In genomic region chr6:25337431-25337830, GRCh38 we compare ENCODE assay signal across 30 cellular contexts.
"Had no signal": no experiment of that assay in that cellular context is flagged by ENCODE, and none has a peak within 500 bp of the region (broad histone marks: within the 10 kb centered on the region; RNA-seq: fewer than 3 reads in every experiment).

No MANE protein-coding gene starts in this region.

- FAIRE-seq: bronchial epithelial cell had no signal

- H3K27me3 Mint-ChIP-seq: activated CD4-positive, alpha-beta T cell treated with anti-CD3 and anti-CD28 coated beads, Interleukin-2, amount 10 ng/mL, durations not matched to agents 7 days and 5 days; activated CD8-positive, alpha-beta T cell treated with anti-CD3 and anti-CD28 coated beads for 36 hours; central memory CD8-positive, alpha-beta T cell; naive thymus-derived CD8-positive, alpha-beta T cell had no signal

- DNase-seq: activated CD4-positive, alpha-beta T cell treated with anti-CD3 and anti-CD28 coated beads, Interleukin-2, amount 10 ng/mL, durations not matched to agents 7 days and 5 days; activated CD4-positive, CD25-positive, alpha-beta regulatory T cell treated with anti-CD3 and anti-CD28 coated beads, Interleukin-2, amount 50 U/mL, for 72 hours; activated CD8-positive, alpha-beta T cell treated with anti-CD3 and anti-CD28 coated beads for 36 hours; activated naive CD4-positive, alpha-beta T cell; activated T-cell treated with anti-CD3 and anti-CD28 coated beads for 4 hours; activated T-cell treated with anti-CD3 and anti-CD28 coated beads, Interleukin-2, amount 50 U/mL, for 72 hours; effector CD8-positive, alpha-beta T cell; erythroblast; gastrocnemius medialis; glutamatergic neuron; islet precursor cell; left ventricle myocardium superior; mammary epithelial cell; naive thymus-derived CD8-positive, alpha-beta T cell; occipital lobe; stimulated activated CD4-positive, alpha-beta T cell treated with anti-CD3 and anti-CD28 coated beads, Interleukin-15, amount 100 ng/mL, for 24 hours; stimulated activated CD4-positive, alpha-beta T cell treated with anti-CD3 and anti-CD28 coated beads, Interleukin-2, amount 100 ng/mL, for 24 hours; stimulated activated naive B cell treated with anti-CD40 and anti-IgM and Interleukin-4, amounts not matched to agents 10 μg/mL and 1 μg/mL and 100 μg/mL, for 72 hours; T-helper 17 cell; T1000; tibial artery; WERI-Rb-1 had no signal

- H3K36me3 Mint-ChIP-seq: activated naive CD4-positive, alpha-beta T cell treated with anti-CD3 and anti-CD28 coated beads, Interleukin-2, amount 50 U/mL, for 72 hours; mesothelial cell of epicardium; naive thymus-derived CD8-positive, alpha-beta T cell; neural progenitor cell; stimulated activated naive B cell treated with anti-CD40 and anti-IgM and Interleukin-4, amounts not matched to agents 10 μg/mL and 1 μg/mL and 100 μg/mL, for 72 hours had no signal

- H3K27ac Mint-ChIP-seq: activated CD4-positive, alpha-beta T cell treated with anti-CD3 and anti-CD28 coated beads, Interleukin-2, amount 10 ng/mL, durations not matched to agents 7 days and 5 days; activated CD8-positive, alpha-beta T cell treated with anti-CD3 and anti-CD28 coated beads for 36 hours; activated naive CD4-positive, alpha-beta T cell treated with anti-CD3 and anti-CD28 coated beads, Interleukin-2, amount 50 U/mL, for 72 hours; activated T-cell treated with anti-CD3 and anti-CD28 coated beads, Interleukin-2, amount 50 U/mL, for 72 hours; mesothelial cell of epicardium; neural progenitor cell; stimulated activated naive B cell treated with anti-CD40 and anti-IgM and Interleukin-4, amounts not matched to agents 10 μg/mL and 1 μg/mL and 100 μg/mL, for 72 hours; T-helper 17 cell had no signal

- H3K27me3 ChIP-seq: gastrocnemius medialis, neural progenitor cell, right atrium auricular region, suprapubic skin, tibial artery had no signal

- H3K4me3 Mint-ChIP-seq: activated CD4-positive, alpha-beta T cell treated with anti-CD3 and anti-CD28 coated beads, Interleukin-2, amount 10 ng/mL, durations not matched to agents 7 days and 5 days; activated CD8-positive, alpha-beta T cell treated with anti-CD3 and anti-CD28 coated beads for 36 hours; activated T-cell treated with anti-CD3 and anti-CD28 coated beads, Interleukin-2, amount 50 U/mL, for 72 hours; central memory CD8-positive, alpha-beta T cell; mesothelial cell of epicardium; naive thymus-derived CD8-positive, alpha-beta T cell; neural progenitor cell; stimulated activated naive B cell treated with anti-CD40 and anti-IgM and Interleukin-4, amounts not matched to agents 10 μg/mL and 1 μg/mL and 100 μg/mL, for 72 hours; T-helper 17 cell had no signal

- H3K27ac ChIP-seq: gastrocnemius medialis, neural progenitor cell, parathyroid adenoma, right atrium auricular region, suprapubic skin, tibial artery, WERI-Rb-1 had no signal

- H3K4me3 ChIP-seq: gastrocnemius medialis, neural progenitor cell, right atrium auricular region, suprapubic skin, tibial artery had no signal

- H3K9me3 ChIP-seq: gastrocnemius medialis, right atrium auricular region, suprapubic skin, tibial artery had no signal

- H3K36me3 ChIP-seq: gastrocnemius medialis, neural progenitor cell, right atrium auricular region, suprapubic skin, tibial artery, WERI-Rb-1 had no signal

- H3K4me1 Mint-ChIP-seq: activated CD4-positive, alpha-beta T cell treated with anti-CD3 and anti-CD28 coated beads, Interleukin-2, amount 10 ng/mL, durations not matched to agents 7 days and 5 days; central memory CD8-positive, alpha-beta T cell had no signal

- H3K4me1 ChIP-seq: gastrocnemius medialis had no signal

- H3K9me3 Mint-ChIP-seq: activated CD4-positive, alpha-beta T cell treated with anti-CD3 and anti-CD28 coated beads, Interleukin-2, amount 10 ng/mL, durations not matched to agents 7 days and 5 days; activated CD8-positive, alpha-beta T cell treated with anti-CD3 and anti-CD28 coated beads for 36 hours; activated naive CD4-positive, alpha-beta T cell treated with anti-CD3 and anti-CD28 coated beads, Interleukin-2, amount 50 U/mL, for 72 hours; activated T-cell treated with anti-CD3 and anti-CD28 coated beads, Interleukin-2, amount 50 U/mL, for 72 hours; central memory CD8-positive, alpha-beta T cell; mesothelial cell of epicardium; naive thymus-derived CD8-positive, alpha-beta T cell; neural progenitor cell; stimulated activated naive B cell treated with anti-CD40 and anti-IgM and Interleukin-4, amounts not matched to agents 10 μg/mL and 1 μg/mL and 100 μg/mL, for 72 hours had no signal
